In genomic region chr19:44447864-44448674, GRCh38 we compare ENCODE assay signal across 8 cellular contexts. TPM values are rescaled to one million over a fixed set of nuclear protein-coding genes. Genes with fewer than 3 reads are reported as not detected.
A peak's percentile ranks its signal among the peaks of the same experiment; 100 is the strongest.
DNase-seq lines count a peak whose midpoint lies in the region; ATAC-seq, FAIRE-seq and TF ChIP-seq lines count a peak whose summit lies in the region.

ZNF229 (minus strand) TSS chr19:44448472; CDS start chr19:44442847, 5,625 bp downstream.

- no peaks in the 10 kb centered on the region for H3K4me1 ChIP-seq in mucosa of descending colon (ENCODE audit: low read depth)

- no peak for TF ChIP-seq POLR2A in GM12891 (IDR thresholded peaks at IDR 0.05; ENCODE audit: low read depth, low read length)

- no peak within 1 kb of the TSS for H3K4me3 ChIP-seq in mucosa of descending colon

- FAIRE-seq in GM12891 (lab: Jason Lieb, UNC): peak; percentile 96

- peak; percentile 62 for DNase-seq in GM12891 (ENCODE audit: insufficient read length, low spot score)
- peak; percentile 98 for DNase-seq in NCI-H748 (lab: John Stamatoyannopoulos, UW; ENCODE audit: unreplicated experiment)
- DNase-seq in activated T-cell treated with anti-CD3 and anti-CD28 coated beads, Interleukin-2, amount 50 U/mL, for 1 hour: peak; percentile 55
- peak; percentile 83 to 94 (median 86) for DNase-seq in mucosa of descending colon
- peak; percentile 17 to 57 for DNase-seq in stimulated activated CD8-positive, alpha-beta memory T cell treated with anti-CD3 and anti-CD28 coated beads, Interleukin-15, amount 100 ng/mL, for 4 hours (ENCODE audit: low read depth in 2 of 2)
- DNase-seq in RKO (ENCODE audit: low spot score): no peak

- intact Hi-C loops in mucosa of descending colon (cut with DNase I, micrococcal nuclease): no loop called here

- ATAC-seq in esophagus mucosa (peak; percentile 96), mucosa of descending colon (peak; percentile 92), GM21528 (IDR thresholded peaks at IDR 0.05; ENCODE audit: low FRiP score, unreplicated experiment) (no peak)

- H3K36me3 ChIP-seq in mucosa of descending colon (ENCODE audit: low read depth): no peaks in the 10 kb centered on the region

- H3K9me3 ChIP-seq in mucosa of descending colon: peaks cover 73% of the 10 kb centered on the region

- TF ChIP-seq CTCF in mucosa of descending colon (IDR thresholded peaks at IDR 0.05): no peak

TF ChIP-seq in GM12891, 5 proteins besides CTCF, POLR2A, EP300 and RAD21:
- TF ChIP-seq SPI1 (IDR thresholded peaks at IDR 0.05; ENCODE audit: low read depth, low read length) (no peak), POU2F2 (IDR thresholded peaks at IDR 0.05; ENCODE audit: low read depth, low read length) (no peak), POLR2AphosphoS5 (IDR thresholded peaks at IDR 0.05; ENCODE audit: low read depth, low read length) (no peak), TAF1 (IDR thresholded peaks at IDR 0.05; ENCODE audit: low read depth, low read length) (no peak), PAX5 (IDR thresholded peaks at IDR 0.05; ENCODE audit: insufficient read depth, low read length, severe bottlenecking) (no peak)

RNA-seq across cellular contexts. Expression of gene ZNF229, which starts in this region (rescaled TPM):
- polyA plus RNA-seq in GM12891 (2012; ENCODE audit: low read depth, missing spikeins): 0.69 TPM
- total RNA-seq in esophagus mucosa (1.1 TPM), mucosa of descending colon (1 to 10 TPM; 1.4 to 6.9 (median 2.5) TPM)
